In genomic region chr6:26286168-26286854, GRCh38 we compare ENCODE assay signal across 8 cellular contexts.
A peak's percentile ranks its signal among the peaks of the same experiment; 100 is the strongest.
DNase-seq lines count a peak whose midpoint lies in the region; ATAC-seq and TF ChIP-seq lines count a peak whose summit lies in the region.

No MANE protein-coding gene starts in this region.

- peak overlapping the region; percentile 89 for H3K27ac ChIP-seq in SJCRH30
- peak overlapping the region; percentile 92 to 99 (median 95) for H3K27ac ChIP-seq in gastroesophageal sphincter
- peak overlapping the region; percentile 89 to 96 (median 94) for H3K27ac ChIP-seq in upper lobe of left lung

- no peak for TF ChIP-seq EP300 in gastroesophageal sphincter (IDR thresholded peaks at IDR 0.05)
- TF ChIP-seq EP300 in upper lobe of left lung (IDR thresholded peaks at IDR 0.05): no peak

- H3K4me1 ChIP-seq in SJCRH30 (no peaks in the 10 kb centered on the region), gastroesophageal sphincter (peaks cover 0 to 30% (median 5%) of the 10 kb centered on the region in 3 donors), upper lobe of left lung (peaks cover 8 to 15% (median 12%) of the 10 kb centered on the region in 4 donors)

- H3K4me3 ChIP-seq in LNCaP clone FGC (ENCODE audit: low read depth, low read length) (peak overlapping the region; percentile 65), SJCRH30 (peak overlapping the region; percentile 68), gastroesophageal sphincter (peak overlapping the region; percentile 65 to 95), upper lobe of left lung (peak overlapping the region; percentile 27 to 64 (median 60))

- no peaks in the 10 kb centered on the region for H3K36me3 ChIP-seq in SJCRH30
- H3K36me3 ChIP-seq in gastroesophageal sphincter: peaks cover 0 to 3% of the 10 kb centered on the region in 2 donors
- H3K36me3 ChIP-seq in upper lobe of left lung: no peaks in the 10 kb centered on the region

- TF ChIP-seq POLR2A in gastroesophageal sphincter (IDR thresholded peaks at IDR 0.05) (no peak), upper lobe of left lung (IDR thresholded peaks at IDR 0.05) (no peak)

- TF ChIP-seq CTCF in LNCaP clone FGC (IDR thresholded peaks at IDR 0.05; ENCODE audit: control insufficient read depth, extremely low read depth, insufficient read depth) (no peak), gastroesophageal sphincter (IDR thresholded peaks at IDR 0.05) (peak in 2 of 4 experiments; percentile 1 to 15), upper lobe of left lung (IDR thresholded peaks at IDR 0.05) (no peak)

- DNase-seq in DMS153 (lab: John Stamatoyannopoulos, UW): peak; percentile 56
- DNase-seq in LNCaP clone FGC (ENCODE audit: low read depth): no peak
- peak; percentile 17 to 74 for DNase-seq in SJCRH30
- peak; percentile 40 to 66 (median 56) for DNase-seq in activated naive CD4-positive, alpha-beta T cell (lab: John Stamatoyannopoulos, UW)
- DNase-seq in occipital lobe (lab: John Stamatoyannopoulos, UW): peak; percentile 46
- DNase-seq in upper lobe of left lung: peak; percentile 70 to 76

- peak; percentile 46 for ATAC-seq in gastroesophageal sphincter
- ATAC-seq in upper lobe of left lung (ENCODE audit: low FRiP score in 2 of 2): peak; percentile 78 to 80
- no peak for ATAC-seq in HG03097 (IDR thresholded peaks at IDR 0.05; ENCODE audit: low FRiP score, unreplicated experiment)

- WGBS in gastroesophageal sphincter (ENCODE audit: low coverage in 1 of 2), 2 donors: 4% methylated on average over 10 to 18 of the region's 18 CpGs
- WGBS in upper lobe of left lung, 2 donors: 4 to 5% methylated on average over 18 of the region's 18 CpGs

- H3K9me3 ChIP-seq in SJCRH30 (replicated peaks) (no peaks in the 10 kb centered on the region; the same call in 1 of the 2 replicates), gastroesophageal sphincter (no peaks in the 10 kb centered on the region), upper lobe of left lung (no peaks in the 10 kb centered on the region)

- no peaks in the 10 kb centered on the region for H3K27me3 ChIP-seq in SJCRH30
- no peaks in the 10 kb centered on the region for H3K27me3 ChIP-seq in gastroesophageal sphincter
- no peaks in the 10 kb centered on the region for H3K27me3 ChIP-seq in upper lobe of left lung
